22 cellular contexts compared by ENCODE assay signal in genomic region chr14:59303216-59303615, GRCh38.
DNase-seq lines count a peak whose midpoint lies in the region; ATAC-seq and TF ChIP-seq lines count a peak whose summit lies in the region.
"Had no signal": no experiment of that assay in that cellular context is flagged by ENCODE, and none has a peak within 500 bp of the region (broad histone marks: within the 10 kb centered on the region; RNA-seq: fewer than 3 reads in every experiment).

No MANE protein-coding gene starts in this region.

- H3K4me3 Mint-ChIP-seq in activated B cell treated with CpG ODN at 0.5 μM for 24 hours = no peak overlapping the region
- H3K4me3 Mint-ChIP-seq: CD4-positive, alpha-beta T cell; naive thymus-derived CD8-positive, alpha-beta T cell had no signal

- no peak for TF ChIP-seq CTCF in AG10803 (conservative IDR thresholded peaks at IDR 0.05; ENCODE audit: low read length)
- no peak for TF ChIP-seq CTCF in activated B cell treated with CpG ODN at 0.5 μM for 24 hours (IDR thresholded peaks at IDR 0.05)

- no peaks in the 10 kb centered on the region for H3K27me3 Mint-ChIP-seq in activated B cell treated with CpG ODN at 0.5 μM for 24 hours
- H3K27me3 Mint-ChIP-seq: CD4-positive, alpha-beta T cell; naive thymus-derived CD8-positive, alpha-beta T cell had no signal

- H3K9me3 Mint-ChIP-seq in activated B cell treated with CpG ODN at 0.5 μM for 24 hours = no peaks in the 10 kb centered on the region
- H3K9me3 Mint-ChIP-seq: CD4-positive, alpha-beta T cell; naive thymus-derived CD8-positive, alpha-beta T cell had no signal

- intact Hi-C loops in activated B cell treated with CpG ODN at 0.5 μM for 24 hours (cut with micrococcal nuclease) = no loop called here

- H3K36me3 Mint-ChIP-seq in activated B cell treated with CpG ODN at 0.5 μM for 24 hours (ENCODE audit: low read depth) = no peaks in the 10 kb centered on the region

- H3K4me3 ChIP-seq in AG10803 (ENCODE audit: low read length) = no peak overlapping the region
- H3K4me3 ChIP-seq: A549, body of pancreas, coronary artery, upper lobe of right lung had no signal

- DNase-seq in AG10803 (ENCODE audit: low read depth) = peak; percentile 65
- no peak for DNase-seq in activated B cell treated with CpG ODN at 0.5 μM for 24 hours
- peak; percentile 53 for DNase-seq in islet precursor cell
- DNase-seq in germinal center (ENCODE audit: low spot score) = no peak
- no peak for DNase-seq in GF-D8 (lab: John Stamatoyannopoulos, UW)
- no peak for DNase-seq in NCI-H510A (lab: John Stamatoyannopoulos, UW)
- DNase-seq: activated CD4-positive, alpha-beta T cell treated with anti-CD3 and anti-CD28 coated beads for 48 hours; activated naive CD4-positive, alpha-beta T cell; body of pancreas; CD4-positive, alpha-beta T cell; DMS79; naive thymus-derived CD8-positive, alpha-beta T cell; NCI-H187 treated with DMSO at 0.1 percent for 48 hours; NCI-H446; SHP77; stimulated activated naive CD4-positive, alpha-beta T cell; T-helper 9 cell; upper lobe of right lung had no signal

- peaks cover 56% of the 10 kb centered on the region for H3K4me1 Mint-ChIP-seq in activated B cell treated with CpG ODN at 0.5 μM for 24 hours

- ATAC-seq in HG03135 (IDR thresholded peaks at IDR 0.05; ENCODE audit: unreplicated experiment) (peak; percentile 44), activated B cell treated with CpG ODN at 0.5 μM for 24 hours (ENCODE audit: low read depth) (no peak), GM19324 (IDR thresholded peaks at IDR 0.05; ENCODE audit: low FRiP score, unreplicated experiment) (no peak)
- ATAC-seq: A549; body of pancreas; naive thymus-derived CD8-positive, alpha-beta T cell; upper lobe of right lung had no signal

- POLR2A ChIA-PET in activated B cell treated with CpG ODN at 0.5 μM for 24 hours (lab: Charles Lee) = no interaction called here

- CTCF ChIA-PET in activated B cell treated with CpG ODN at 0.5 μM for 24 hours (lab: Charles Lee) = no interaction called here

- H3K27ac Mint-ChIP-seq in activated B cell treated with CpG ODN at 0.5 μM for 24 hours = peak overlapping the region; percentile 27
- H3K27ac Mint-ChIP-seq: CD4-positive, alpha-beta T cell; naive thymus-derived CD8-positive, alpha-beta T cell had no signal

Comparison
In these comparisons a context has a peak if more than half of its experiments do, and no peak if none do; other contexts are left out.
1. DNase-seq: peak in AG10803 (single experiment) and islet precursor cell (single experiment); none in activated B cell treated with CpG ODN at 0.5 μM for 24 hours (single experiment), germinal center (single experiment), GF-D8 (single experiment) and NCI-H510A (single experiment).